Comparison of ENCODE assay signal across 24 cellular contexts in the genomic region with DNA sequence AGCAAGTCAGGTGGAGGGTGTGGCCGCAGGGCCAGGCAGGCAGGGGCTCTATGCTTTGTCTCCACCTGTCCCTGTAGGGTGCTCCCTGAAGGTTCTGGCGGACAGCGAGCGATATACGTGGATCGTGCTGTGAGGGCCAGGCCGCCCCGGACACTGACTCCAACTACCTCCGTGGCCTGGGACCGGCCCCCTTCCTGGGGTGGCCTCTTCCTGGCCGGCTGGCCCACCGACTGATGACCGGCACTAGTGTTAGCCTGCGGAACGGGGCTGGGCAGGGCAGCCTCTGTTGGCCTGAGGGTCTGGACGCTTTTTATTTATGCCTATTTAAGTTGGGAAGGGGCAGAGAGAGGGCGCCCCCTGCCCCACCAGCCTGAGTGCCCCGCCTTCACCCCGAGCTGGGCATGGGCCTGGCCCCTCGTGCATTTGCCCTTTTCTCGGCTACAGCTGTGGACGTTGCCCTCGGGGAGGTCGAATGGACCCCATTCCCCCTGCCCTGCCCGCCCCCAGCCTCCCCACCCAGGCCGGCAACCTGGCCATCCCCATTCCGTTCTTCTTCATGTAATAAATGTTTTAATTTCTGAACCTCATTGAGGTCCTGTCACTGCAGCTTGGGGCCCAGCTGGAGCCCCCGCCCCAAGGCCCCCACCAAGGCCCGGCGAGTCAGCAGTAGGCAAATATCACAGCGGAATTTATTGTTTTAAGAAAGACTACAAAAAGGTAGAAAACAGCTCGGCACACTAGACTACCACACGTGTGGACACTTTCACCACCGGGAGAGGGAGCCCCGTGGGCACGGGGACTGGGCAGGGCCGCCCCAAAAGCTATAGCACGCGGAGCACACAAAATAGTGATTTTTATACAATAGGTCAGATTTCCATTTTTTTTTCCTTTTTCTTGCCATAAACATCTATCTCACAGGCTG. TPM values are rescaled to one million over a fixed set of nuclear protein-coding genes. Genes with fewer than 3 reads are reported as not detected.
DNase-seq lines count a peak whose midpoint lies in the region; ATAC-seq and TF ChIP-seq lines count a peak whose summit lies in the region.
"Had no signal": no experiment of that assay in that cellular context is flagged by ENCODE, and none has a peak within 500 bp of the region (broad histone marks: within the 10 kb centered on the region; RNA-seq: fewer than 3 reads in every experiment).

No MANE protein-coding gene starts in this region.

- CTCF ChIA-PET in activated naive CD4-positive, alpha-beta T cell treated with anti-CD3 and anti-CD28 coated beads for 36 hours (lab: Charles Lee) = no interaction called here

- peaks cover 3% of the 10 kb centered on the region for H3K4me1 Mint-ChIP-seq in activated naive CD4-positive, alpha-beta T cell treated with anti-CD3 and anti-CD28 coated beads for 36 hours (ENCODE audit: low read depth)
- no peaks in the 10 kb centered on the region for H3K4me1 Mint-ChIP-seq in activated T-helper 1 cell treated with anti-CD3 and anti-CD28 coated beads, Interleukin-12 subunit alpha, Interleukin-12 subunit beta, Interleukin-2, Interleukin-4 antibody, amounts not matched to agents 30 ng/mL and 10 ng/mL and 1 ng/mL, durations not matched to agents 14 hours and 24 hours and 36 hours (ENCODE audit: low read depth)
- peaks cover 10% of the 10 kb centered on the region for H3K4me1 Mint-ChIP-seq in glutamatergic neuron (ENCODE audit: low read depth, unreplicated experiment)

- H3K27ac ChIP-seq in testis = no peak overlapping the region
- H3K27ac ChIP-seq: neutrophil, right atrium auricular region, transverse colon, WERI-Rb-1 had no signal

- H3K4me3 Mint-ChIP-seq in activated naive CD4-positive, alpha-beta T cell treated with anti-CD3 and anti-CD28 coated beads for 36 hours = no peak overlapping the region
- H3K4me3 Mint-ChIP-seq in activated T-helper 1 cell treated with anti-CD3 and anti-CD28 coated beads, Interleukin-12 subunit alpha, Interleukin-12 subunit beta, Interleukin-2, Interleukin-4 antibody, amounts not matched to agents 30 ng/mL and 10 ng/mL and 1 ng/mL, durations not matched to agents 14 hours and 24 hours and 36 hours = no peak overlapping the region
- peak overlapping the region; percentile 18 for H3K4me3 Mint-ChIP-seq in glutamatergic neuron (ENCODE audit: unreplicated experiment)
- H3K4me3 Mint-ChIP-seq: endodermal cell; T-helper 1 cell treated with Interleukin-12 subunit alpha and Interleukin-12 subunit beta and Interleukin-4 antibody, amounts not matched to agents 30 μg/mL and 1 μg/mL, for 36 hours had no signal

- H3K36me3 ChIP-seq in testis (ENCODE audit: low read depth, missing control alignments) = no peaks in the 10 kb centered on the region

- TF ChIP-seq CTCF in glutamatergic neuron (IDR thresholded peaks at IDR 0.05; ENCODE audit: partially characterized antibody, unreplicated experiment) (no peak), testis (IDR thresholded peaks at IDR 0.05) (no peak)

- H3K36me3 Mint-ChIP-seq in activated naive CD4-positive, alpha-beta T cell treated with anti-CD3 and anti-CD28 coated beads for 36 hours (ENCODE audit: low read depth) = peaks cover 17% of the 10 kb centered on the region
- H3K36me3 Mint-ChIP-seq in activated T-helper 1 cell treated with anti-CD3 and anti-CD28 coated beads, Interleukin-12 subunit alpha, Interleukin-12 subunit beta, Interleukin-2, Interleukin-4 antibody, amounts not matched to agents 30 ng/mL and 10 ng/mL and 1 ng/mL, durations not matched to agents 14 hours and 24 hours and 36 hours (ENCODE audit: low read depth) = peaks cover 16% of the 10 kb centered on the region
- no peaks in the 10 kb centered on the region for H3K36me3 Mint-ChIP-seq in glutamatergic neuron (ENCODE audit: unreplicated experiment)

- ATAC-seq in sciatic nerve = peak; percentile 4
- ATAC-seq in HG02938 (IDR thresholded peaks at IDR 0.05; ENCODE audit: unreplicated experiment) = no peak

- no peak for TF ChIP-seq POLR2A in testis (IDR thresholded peaks at IDR 0.05)

- WGBS in testis, 2 donors = 80 to 88% methylated on average over 26 to 39 of the region's 39 CpGs

- intact Hi-C loops in activated naive CD4-positive, alpha-beta T cell treated with anti-CD3 and anti-CD28 coated beads for 36 hours (cut with micrococcal nuclease) = no loop called here
- intact Hi-C loops in activated T-helper 1 cell treated with anti-CD3 and anti-CD28 coated beads, Interleukin-12 subunit alpha, Interleukin-12 subunit beta, Interleukin-2, Interleukin-4 antibody, amounts not matched to agents 30 ng/mL and 10 ng/mL and 1 ng/mL, durations not matched to agents 14 hours and 24 hours and 36 hours (cut with micrococcal nuclease) = no loop called here
- intact Hi-C loops in sciatic nerve (cut with DNase I) (no loop called here), testis (cut with DNase I; ENCODE audit: low total_unique reads) (no loop called here)

- H3K4me3 ChIP-seq in testis = no peak overlapping the region
- H3K4me3 ChIP-seq: right atrium auricular region, transverse colon had no signal

- H3K27me3 ChIP-seq in testis = no peaks in the 10 kb centered on the region
- H3K27me3 ChIP-seq: neutrophil, right atrium auricular region, transverse colon had no signal

- DNase-seq in activated naive CD4-positive, alpha-beta T cell treated with anti-CD3 and anti-CD28 coated beads for 36 hours = no peak
- no peak for DNase-seq in activated naive CD4-positive, alpha-beta T cell (lab: John Stamatoyannopoulos, UW)
- no peak for DNase-seq in activated T-helper 1 cell treated with anti-CD3 and anti-CD28 coated beads, Interleukin-12 subunit alpha, Interleukin-12 subunit beta, Interleukin-2, Interleukin-4 antibody, amounts not matched to agents 30 ng/mL and 10 ng/mL and 1 ng/mL, durations not matched to agents 14 hours and 24 hours and 36 hours (ENCODE audit: low spot score)
- DNase-seq in glutamatergic neuron = no peak
- no peak for DNase-seq in sciatic nerve (ENCODE audit: low spot score)
- DNase-seq in stimulated activated naive CD4-positive, alpha-beta T cell treated with Interleukin-2 at 50 U/mL for 16 hours (lab: John Stamatoyannopoulos, UW) = no peak
- no peak for DNase-seq in testis
- DNase-seq: activated effector memory CD4-positive, alpha-beta T cell treated with Interleukin-2 at 50 U/mL for 16 hours; cerebellar nuclear complex; DND-41; endodermal cell; GOT3; hypothalamus; KBM-7; kidney glomerular epithelial cell; NCI-H187 treated with DMSO at 0.1 percent for 48 hours; NCI-H446 treated with DMSO at 0.1 percent for 48 hours; stimulated activated naive CD4-positive, alpha-beta T cell; transverse colon; WERI-Rb-1 had no signal

- peaks cover 3% of the 10 kb centered on the region for H3K4me1 ChIP-seq in testis
- H3K4me1 ChIP-seq: transverse colon had no signal

- no peaks in the 10 kb centered on the region for H3K9me3 Mint-ChIP-seq in activated naive CD4-positive, alpha-beta T cell treated with anti-CD3 and anti-CD28 coated beads for 36 hours
- no peaks in the 10 kb centered on the region for H3K9me3 Mint-ChIP-seq in activated T-helper 1 cell treated with anti-CD3 and anti-CD28 coated beads, Interleukin-12 subunit alpha, Interleukin-12 subunit beta, Interleukin-2, Interleukin-4 antibody, amounts not matched to agents 30 ng/mL and 10 ng/mL and 1 ng/mL, durations not matched to agents 14 hours and 24 hours and 36 hours
- peaks cover 4% of the 10 kb centered on the region for H3K9me3 Mint-ChIP-seq in glutamatergic neuron (ENCODE audit: unreplicated experiment)
- H3K9me3 Mint-ChIP-seq: endodermal cell; T-helper 1 cell treated with Interleukin-12 subunit alpha and Interleukin-12 subunit beta and Interleukin-4 antibody, amounts not matched to agents 30 μg/mL and 1 μg/mL, for 36 hours had no signal

- no peaks in the 10 kb centered on the region for H3K9me3 ChIP-seq in testis
- H3K9me3 ChIP-seq: neutrophil, right atrium auricular region, transverse colon had no signal

- peak overlapping the region; percentile 70 for H3K27ac Mint-ChIP-seq in activated naive CD4-positive, alpha-beta T cell treated with anti-CD3 and anti-CD28 coated beads for 36 hours
- peak overlapping the region; percentile 63 for H3K27ac Mint-ChIP-seq in activated T-helper 1 cell treated with anti-CD3 and anti-CD28 coated beads, Interleukin-12 subunit alpha, Interleukin-12 subunit beta, Interleukin-2, Interleukin-4 antibody, amounts not matched to agents 30 ng/mL and 10 ng/mL and 1 ng/mL, durations not matched to agents 14 hours and 24 hours and 36 hours
- peak overlapping the region; percentile 28 for H3K27ac Mint-ChIP-seq in glutamatergic neuron (ENCODE audit: unreplicated experiment)
- H3K27ac Mint-ChIP-seq: endodermal cell; T-helper 1 cell treated with Interleukin-12 subunit alpha and Interleukin-12 subunit beta and Interleukin-4 antibody, amounts not matched to agents 30 μg/mL and 1 μg/mL, for 36 hours had no signal

- no peaks in the 10 kb centered on the region for H3K27me3 Mint-ChIP-seq in activated naive CD4-positive, alpha-beta T cell treated with anti-CD3 and anti-CD28 coated beads for 36 hours (ENCODE audit: low read depth)
- no peaks in the 10 kb centered on the region for H3K27me3 Mint-ChIP-seq in activated T-helper 1 cell treated with anti-CD3 and anti-CD28 coated beads, Interleukin-12 subunit alpha, Interleukin-12 subunit beta, Interleukin-2, Interleukin-4 antibody, amounts not matched to agents 30 ng/mL and 10 ng/mL and 1 ng/mL, durations not matched to agents 14 hours and 24 hours and 36 hours (ENCODE audit: insufficient read depth)
- H3K27me3 Mint-ChIP-seq in glutamatergic neuron (ENCODE audit: unreplicated experiment) = peaks cover 13% of the 10 kb centered on the region

RNA-seq across cellular contexts. Expression of gene DCAF15, which starts 8.8 kb away (rescaled TPM):
- 10 to 100 TPM; 67.7 to 70.6 TPM for total RNA-seq in activated naive CD4-positive, alpha-beta T cell treated with anti-CD3 and anti-CD28 coated beads for 36 hours
- total RNA-seq in activated T-helper 1 cell treated with anti-CD3 and anti-CD28 coated beads, Interleukin-12 subunit alpha, Interleukin-12 subunit beta, Interleukin-2, Interleukin-4 antibody, amounts not matched to agents 30 ng/mL and 10 ng/mL and 1 ng/mL, durations not matched to agents 14 hours and 24 hours and 36 hours = 57.8 and 61.5 TPM in 2 replicates
- total RNA-seq in glutamatergic neuron (ENCODE audit: unreplicated experiment) (84.4 TPM), sciatic nerve (24.7 TPM), testis (10 to 100 TPM; 79.3 to 82.6 TPM)
- polyA plus RNA-seq in testis (ENCODE audit: insufficient read depth, low read depth, low replicate concordance) = 151 TPM

RNA-seq across cellular contexts. Expression of gene PODNL1, which starts 22.9 kb away (rescaled TPM):
- total RNA-seq in activated naive CD4-positive, alpha-beta T cell treated with anti-CD3 and anti-CD28 coated beads for 36 hours = under 1 TPM in 1 of 2 experiments, not detected in 1; 0.29 TPM
- total RNA-seq in activated T-helper 1 cell treated with anti-CD3 and anti-CD28 coated beads, Interleukin-12 subunit alpha, Interleukin-12 subunit beta, Interleukin-2, Interleukin-4 antibody, amounts not matched to agents 30 ng/mL and 10 ng/mL and 1 ng/mL, durations not matched to agents 14 hours and 24 hours and 36 hours = not detected in 2 replicates
- total RNA-seq in glutamatergic neuron (ENCODE audit: unreplicated experiment) (8.9 TPM), sciatic nerve (17.8 TPM), testis (10 to 100 TPM; 12.6 to 14.6 TPM)
- 5.8 TPM for polyA plus RNA-seq in testis (ENCODE audit: insufficient read depth, low read depth, low replicate concordance)

RNA-seq across cellular contexts. Expression of gene RFX1, which starts 45.0 kb away (rescaled TPM):
- total RNA-seq in activated naive CD4-positive, alpha-beta T cell treated with anti-CD3 and anti-CD28 coated beads for 36 hours = 10 to 100 TPM; 13.8 to 14.0 TPM
- 16.0 and 17.0 TPM in 2 replicates for total RNA-seq in activated T-helper 1 cell treated with anti-CD3 and anti-CD28 coated beads, Interleukin-12 subunit alpha, Interleukin-12 subunit beta, Interleukin-2, Interleukin-4 antibody, amounts not matched to agents 30 ng/mL and 10 ng/mL and 1 ng/mL, durations not matched to agents 14 hours and 24 hours and 36 hours
- total RNA-seq in glutamatergic neuron (ENCODE audit: unreplicated experiment) (9.4 TPM), sciatic nerve (16.1 TPM), testis (10 to 100 TPM; 18.3 to 24.2 TPM)
- polyA plus RNA-seq in testis (ENCODE audit: insufficient read depth, low read depth, low replicate concordance) = 40.9 TPM

RNA-seq across cellular contexts. Expression of gene CC2D1A, which starts 55.1 kb away (rescaled TPM):
- total RNA-seq in activated naive CD4-positive, alpha-beta T cell treated with anti-CD3 and anti-CD28 coated beads for 36 hours = 10 to 100 TPM; 27.4 to 28.6 TPM
- 43.9 and 45.6 TPM in 2 replicates for total RNA-seq in activated T-helper 1 cell treated with anti-CD3 and anti-CD28 coated beads, Interleukin-12 subunit alpha, Interleukin-12 subunit beta, Interleukin-2, Interleukin-4 antibody, amounts not matched to agents 30 ng/mL and 10 ng/mL and 1 ng/mL, durations not matched to agents 14 hours and 24 hours and 36 hours
- total RNA-seq in glutamatergic neuron (ENCODE audit: unreplicated experiment) (56.3 TPM), sciatic nerve (45.3 TPM), testis (10 to 100 TPM; 56.6 to 62.7 TPM)
- 31.0 TPM for polyA plus RNA-seq in testis (ENCODE audit: insufficient read depth, low read depth, low replicate concordance)

RNA-seq across cellular contexts. Expression of gene BRME1, which starts 55.2 kb away (rescaled TPM):
- 1 to 10 TPM; 5.8 to 5.9 TPM for total RNA-seq in activated naive CD4-positive, alpha-beta T cell treated with anti-CD3 and anti-CD28 coated beads for 36 hours
- total RNA-seq in activated T-helper 1 cell treated with anti-CD3 and anti-CD28 coated beads, Interleukin-12 subunit alpha, Interleukin-12 subunit beta, Interleukin-2, Interleukin-4 antibody, amounts not matched to agents 30 ng/mL and 10 ng/mL and 1 ng/mL, durations not matched to agents 14 hours and 24 hours and 36 hours = 16.6 and 20.5 TPM in 2 replicates
- total RNA-seq in glutamatergic neuron (ENCODE audit: unreplicated experiment) (4.6 TPM), sciatic nerve (3.4 TPM), testis (10 to 100 TPM; 26.3 to 48.9 TPM)
- polyA plus RNA-seq in testis (ENCODE audit: insufficient read depth, low read depth, low replicate concordance) = 17.8 TPM
